Comparison of ENCODE assay signal across 8 cellular contexts in genomic region chr3:19885468-19885867, GRCh38. TPM values are rescaled to one million over a fixed set of nuclear protein-coding genes. Genes with fewer than 3 reads are reported as not detected.
DNase-seq lines count a peak whose midpoint lies in the region; ATAC-seq and TF ChIP-seq lines count a peak whose summit lies in the region.

No MANE protein-coding gene starts in this region.

- ATAC-seq in heart left ventricle: peak in 1 of 4 donors; percentile 29
- peak; percentile 52 for ATAC-seq in HG02884 (IDR thresholded peaks at IDR 0.05; ENCODE audit: unreplicated experiment)
- peak; percentile 14; the same call in 1 of the 3 replicates for ATAC-seq in SK-N-SH treated with all-trans-retinoic acid at 6 μM for 48 hours
- ATAC-seq in GM21737 (IDR thresholded peaks at IDR 0.05; ENCODE audit: unreplicated experiment): no peak
- no peak for ATAC-seq in stimulated activated memory B cell treated with anti-CD40 and anti-IgM and Interleukin-4, amounts not matched to agents 10 μg/mL and 1 μg/mL and 100 μg/mL, for 72 hours

- H3K4me3 Mint-ChIP-seq in stimulated activated memory B cell treated with anti-CD40 and anti-IgM and Interleukin-4, amounts not matched to agents 10 μg/mL and 1 μg/mL and 100 μg/mL, for 72 hours: no peak overlapping the region

- intact Hi-C loops in heart left ventricle (cut with DNase I) (loop anchor here in 6 of 10 donors (5.0 to 10.0 kb wide), 5 partner anchors 62 to 299 kb away; partner anchors contain the start of genes KAT2B (in 4 of the 6), RAB5A (in 4 of the 6) and SGO1 (in 2 of the 6)), cardiac septum (cut with DNase I) (loop anchor here (5.0 kb wide), 2 partner anchors 62 to 157 kb away; partner anchors contain the start of genes KAT2B and RAB5A)

- no peaks in the 10 kb centered on the region for H3K27me3 Mint-ChIP-seq in stimulated activated memory B cell treated with anti-CD40 and anti-IgM and Interleukin-4, amounts not matched to agents 10 μg/mL and 1 μg/mL and 100 μg/mL, for 72 hours

- H3K36me3 Mint-ChIP-seq in stimulated activated memory B cell treated with anti-CD40 and anti-IgM and Interleukin-4, amounts not matched to agents 10 μg/mL and 1 μg/mL and 100 μg/mL, for 72 hours: no peaks in the 10 kb centered on the region

- H3K9me3 ChIP-seq in heart left ventricle: no peaks in the 10 kb centered on the region

- DNase-seq in heart left ventricle (no peak), cardiac septum (ENCODE audit: low spot score) (no peak), fibroblast of mammary gland (ENCODE audit: low read depth) (peak; percentile 49), renal cortical epithelial cell (ENCODE audit: low read depth) (peak; percentile 62)

- no peak overlapping the region for H3K27ac Mint-ChIP-seq in stimulated activated memory B cell treated with anti-CD40 and anti-IgM and Interleukin-4, amounts not matched to agents 10 μg/mL and 1 μg/mL and 100 μg/mL, for 72 hours

- peaks cover 0 to 18% (median 8%) of the 10 kb centered on the region in 12 donors for H3K4me1 ChIP-seq in heart left ventricle

- TF ChIP-seq POLR2A in heart left ventricle (IDR thresholded peaks at IDR 0.05): no peak

- H3K27me3 ChIP-seq in heart left ventricle: no peaks in the 10 kb centered on the region

- H3K4me1 Mint-ChIP-seq in stimulated activated memory B cell treated with anti-CD40 and anti-IgM and Interleukin-4, amounts not matched to agents 10 μg/mL and 1 μg/mL and 100 μg/mL, for 72 hours: no peaks in the 10 kb centered on the region

- H3K9me3 Mint-ChIP-seq in stimulated activated memory B cell treated with anti-CD40 and anti-IgM and Interleukin-4, amounts not matched to agents 10 μg/mL and 1 μg/mL and 100 μg/mL, for 72 hours: no peaks in the 10 kb centered on the region

- no peak overlapping the region for H3K27ac ChIP-seq in heart left ventricle

- H3K4me3 ChIP-seq in heart left ventricle: no peak overlapping the region
- no peak overlapping the region for H3K4me3 ChIP-seq in fibroblast of mammary gland (ENCODE audit: control insufficient read depth, low read depth, low read length)

- H3K36me3 ChIP-seq in heart left ventricle: no peaks in the 10 kb centered on the region

- TF ChIP-seq CTCF in heart left ventricle (IDR thresholded peaks at IDR 0.05): peak; percentile 36 to 68 (median 48)
- peak; percentile 60 for TF ChIP-seq CTCF in fibroblast of mammary gland (conservative IDR thresholded peaks at IDR 0.05; ENCODE audit: control insufficient read depth, insufficient read depth, low read depth, low read length)

- 32 to 51% (median 39%) methylated on average over 5 of the region's 5 CpGs for WGBS in heart left ventricle, 4 donors

TF ChIP-seq in SK-N-SH treated with all-trans-retinoic acid at 6 μM for 48 hours, 23 proteins besides CTCF, POLR2A, EP300 and RAD21:
- TF ChIP-seq RARB (CRISPR knock-in tag; IDR thresholded peaks at IDR 0.05): no peak
- TF ChIP-seq SNAI2 (CRISPR knock-in tag; IDR thresholded peaks at IDR 0.05): no peak
- TF ChIP-seq ARNTL (CRISPR knock-in tag; IDR thresholded peaks at IDR 0.05; ENCODE audit: borderline replicate concordance, low read depth): no peak
- TF ChIP-seq ZC3H10 (CRISPR knock-in tag; IDR thresholded peaks at IDR 0.05): no peak
- no peak for TF ChIP-seq ZFP30 (CRISPR knock-in tag; IDR thresholded peaks at IDR 0.05)
- no peak for TF ChIP-seq CSDC2 (CRISPR knock-in tag; IDR thresholded peaks at IDR 0.05)
- no peak for TF ChIP-seq TOX (CRISPR knock-in tag; IDR thresholded peaks at IDR 0.05; ENCODE audit: borderline replicate concordance)
- no peak for TF ChIP-seq PPARA (CRISPR knock-in tag; IDR thresholded peaks at IDR 0.05; ENCODE audit: borderline replicate concordance)
- TF ChIP-seq, protein P1, sequence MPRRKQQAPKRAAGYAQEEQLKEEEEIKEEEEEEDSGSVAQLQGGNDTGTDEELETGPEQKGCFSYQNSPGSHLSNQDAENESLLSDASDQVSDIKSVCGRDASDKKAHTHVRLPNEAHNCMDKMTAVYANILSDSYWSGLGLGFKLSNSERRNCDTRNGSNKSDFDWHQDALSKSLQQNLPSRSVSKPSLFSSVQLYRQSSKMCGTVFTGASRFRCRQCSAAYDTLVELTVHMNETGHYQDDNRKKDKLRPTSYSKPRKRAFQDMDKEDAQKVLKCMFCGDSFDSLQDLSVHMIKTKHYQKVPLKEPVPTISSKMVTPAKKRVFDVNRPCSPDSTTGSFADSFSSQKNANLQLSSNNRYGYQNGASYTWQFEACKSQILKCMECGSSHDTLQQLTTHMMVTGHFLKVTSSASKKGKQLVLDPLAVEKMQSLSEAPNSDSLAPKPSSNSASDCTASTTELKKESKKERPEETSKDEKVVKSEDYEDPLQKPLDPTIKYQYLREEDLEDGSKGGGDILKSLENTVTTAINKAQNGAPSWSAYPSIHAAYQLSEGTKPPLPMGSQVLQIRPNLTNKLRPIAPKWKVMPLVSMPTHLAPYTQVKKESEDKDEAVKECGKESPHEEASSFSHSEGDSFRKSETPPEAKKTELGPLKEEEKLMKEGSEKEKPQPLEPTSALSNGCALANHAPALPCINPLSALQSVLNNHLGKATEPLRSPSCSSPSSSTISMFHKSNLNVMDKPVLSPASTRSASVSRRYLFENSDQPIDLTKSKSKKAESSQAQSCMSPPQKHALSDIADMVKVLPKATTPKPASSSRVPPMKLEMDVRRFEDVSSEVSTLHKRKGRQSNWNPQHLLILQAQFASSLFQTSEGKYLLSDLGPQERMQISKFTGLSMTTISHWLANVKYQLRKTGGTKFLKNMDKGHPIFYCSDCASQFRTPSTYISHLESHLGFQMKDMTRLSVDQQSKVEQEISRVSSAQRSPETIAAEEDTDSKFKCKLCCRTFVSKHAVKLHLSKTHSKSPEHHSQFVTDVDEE (CRISPR knock-in tag; IDR thresholded peaks at IDR 0.05): no peak
- no peak for TF ChIP-seq OSR1 (CRISPR knock-in tag; IDR thresholded peaks at IDR 0.05)
- TF ChIP-seq PATZ1 (CRISPR knock-in tag; IDR thresholded peaks at IDR 0.05; ENCODE audit: borderline replicate concordance): no peak
- no peak for TF ChIP-seq GLIS3 (CRISPR knock-in tag; IDR thresholded peaks at IDR 0.05)
TF ChIP-seq in SK-N-SH treated with all-trans-retinoic acid at 6 μM for 48 hours: peak in this region for 0.

RNA-seq across cellular contexts. Expression of gene EFHB, which starts 48.5 kb away (rescaled TPM):
- total RNA-seq in heart left ventricle: 1 to 10 TPM in 1 of 9 donors, under 1 TPM in 2, not detected in 6; 0.85 to 1.6 (median 0.85) TPM
- under 1 TPM; 0.14 to 0.65 TPM for polyA plus RNA-seq in heart left ventricle
- total RNA-seq in cardiac septum: 0.59 TPM
- 8.1 and 8.7 TPM in 2 replicates for total RNA-seq in renal cortical epithelial cell

Comparison
In these comparisons a context has a peak if more than half of its experiments do, and no peak if none do; other contexts are left out.
1. ATAC-seq: peak in HG02884 (single experiment) and SK-N-SH treated with all-trans-retinoic acid at 6 μM for 48 hours (single experiment); none in GM21737 (single experiment) and stimulated activated memory B cell treated with anti-CD40 and anti-IgM and Interleukin-4, amounts not matched to agents 10 μg/mL and 1 μg/mL and 100 μg/mL, for 72 hours (single experiment).
2. DNase-seq: peak in fibroblast of mammary gland (single experiment) and renal cortical epithelial cell (single experiment); none in heart left ventricle (0 of 5) and cardiac septum (single experiment).